ENCODE assay signal across 7 cellular contexts in the genomic region with DNA sequence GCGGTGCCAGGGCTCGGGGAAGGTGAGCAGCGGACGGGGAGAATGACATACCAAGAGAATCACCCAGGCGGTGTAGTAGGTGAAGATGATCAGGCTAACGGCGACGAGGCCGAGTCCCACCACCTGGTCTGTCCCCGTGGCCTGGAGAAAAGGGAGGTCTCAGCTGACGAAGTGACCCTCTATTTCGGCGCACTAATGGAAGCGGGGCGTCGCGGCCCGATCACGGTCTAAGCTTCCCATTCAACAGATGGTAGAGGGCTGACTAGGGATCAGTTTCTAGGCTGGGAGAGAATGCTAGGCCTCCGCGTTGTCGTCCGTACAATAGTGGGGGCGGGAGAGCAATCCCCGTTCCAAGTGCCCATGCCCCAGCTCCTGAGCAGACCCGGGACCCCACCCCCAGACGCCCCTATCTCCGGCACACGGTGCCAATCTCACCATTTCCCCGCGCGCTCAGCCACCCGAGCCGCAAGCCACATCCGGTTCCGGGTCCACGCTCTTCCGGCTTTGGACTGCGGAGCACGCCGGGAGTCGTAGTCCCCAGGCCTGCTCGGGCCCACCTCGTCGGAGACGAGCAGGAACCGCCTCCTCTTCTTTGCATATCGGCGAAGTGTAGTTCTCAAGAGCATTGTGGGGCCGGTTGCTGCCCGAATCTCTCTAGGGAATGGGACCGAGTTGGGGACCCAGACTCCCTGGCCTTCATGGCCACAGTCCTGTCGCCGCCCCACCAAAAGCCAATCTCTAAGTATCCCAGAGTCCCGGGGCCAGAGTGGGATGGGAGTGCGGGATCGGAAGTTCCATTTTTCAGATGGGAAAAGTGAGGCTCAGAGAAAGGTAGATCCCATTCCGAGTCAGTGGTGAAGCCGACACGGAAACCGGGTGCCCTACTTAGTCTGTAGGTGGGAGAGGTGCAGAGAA. TPM values are rescaled to one million over a fixed set of nuclear protein-coding genes. Genes with fewer than 3 reads are reported as not detected.
A peak's percentile ranks its signal among the peaks of the same experiment; 100 is the strongest.
DNase-seq lines count a peak whose midpoint lies in the region; ATAC-seq, FAIRE-seq and TF ChIP-seq lines count a peak whose summit lies in the region.

A gene with protein sequence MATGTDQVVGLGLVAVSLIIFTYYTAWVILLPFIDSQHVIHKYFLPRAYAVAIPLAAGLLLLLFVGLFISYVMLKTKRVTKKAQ (minus strand): TSS at position 472 of the 915 bp plus-strand sequence. CDS start 34 bp downstream, at position 438.

- peak within 1 kb of the TSS; percentile 85 to 96 (median 95) for H3K27ac Mint-ChIP-seq in brain

- H3K9me3 Mint-ChIP-seq in brain, result no peaks in the 10 kb centered on the region

- peaks cover 0 to 5% of the 10 kb centered on the region in 2 donors for H3K36me3 ChIP-seq in gastrocnemius medialis

- intact Hi-C loops in gastrocnemius medialis (cut with DNase I; ENCODE audit: low total_unique reads), result no loop called here

- DNase-seq in GM18507 (ENCODE audit: extremely low spot score, insufficient read length, low read depth) (peak; percentile 89), NCI-H2029 treated with DMSO at 0.1 percent for 48 hours (lab: John Stamatoyannopoulos, UW) (peak; percentile 68), UCSD-AML1 (lab: John Stamatoyannopoulos, UW; ENCODE audit: unreplicated experiment) (peak; percentile 88), gastrocnemius medialis (peak; percentile 63 to 71)

- TF ChIP-seq POLR2A in gastrocnemius medialis (IDR thresholded peaks at IDR 0.05), result peak; percentile 42 to 73

- H3K27ac ChIP-seq in gastrocnemius medialis, result peak within 1 kb of the TSS; percentile 75 to 86 (median 78)

- peaks cover 32 to 33% of the 10 kb centered on the region in 2 donors for H3K4me1 ChIP-seq in gastrocnemius medialis

- no peaks in the 10 kb centered on the region for H3K9me3 ChIP-seq in gastrocnemius medialis

- peak; percentile 95 for FAIRE-seq in GM18507 (lab: Jason Lieb, UNC)

- peaks cover 10% of the 10 kb centered on the region for H3K27me3 Mint-ChIP-seq in brain

- H3K4me3 ChIP-seq in iPS-11a (ENCODE audit: low read depth, low read length) (peak within 1 kb of the TSS; percentile 97), gastrocnemius medialis (peak within 1 kb of the TSS; percentile 60 to 97 (median 82))

- H3K4me3 Mint-ChIP-seq in brain, result peak within 1 kb of the TSS; percentile 92 to 100 (median 96)

- peaks cover 56% of the 10 kb centered on the region for H3K4me1 Mint-ChIP-seq in brain

- ATAC-seq in HG02938 (IDR thresholded peaks at IDR 0.05; ENCODE audit: unreplicated experiment), result peak; percentile 85
- ATAC-seq in gastrocnemius medialis, result peak; percentile 76

- TF ChIP-seq CTCF in brain (conservative IDR thresholded peaks at IDR 0.05), result no peak
- TF ChIP-seq CTCF in gastrocnemius medialis (IDR thresholded peaks at IDR 0.05 in 4 of 5, conservative IDR thresholded peaks at IDR 0.05 in 1 of 5), result no peak

- H3K27me3 ChIP-seq in gastrocnemius medialis, result peaks cover 0 to 2% (median 0%) of the 10 kb centered on the region in 3 donors

- peaks cover 12% of the 10 kb centered on the region for H3K36me3 Mint-ChIP-seq in brain

- in situ Hi-C loops in gastrocnemius medialis (cut with MboI; ENCODE audit: low sequenced_read_pairs in 4 of 4), result loop anchor here in 1 of 4 donors (10.0 kb wide), 1 partner anchor 97 kb away; no protein-coding TSS in a partner anchor

RNA-seq across cellular contexts. Expression of the gene that starts here (rescaled TPM):
- 144 TPM for polyA plus RNA-seq in brain (ENCODE audit: insufficient read depth, low read depth, low replicate concordance)
- 10 to 100 TPM in 1 of 4 donors, 1 to 10 TPM in 3; 4.7 to 10.4 (median 5.9) TPM for total RNA-seq in gastrocnemius medialis

Comparison
In these comparisons a context has a peak if more than half of its experiments do, and no peak if none do; other contexts are left out.
1. Peak in every context shown above with its lines: DNase-seq, ATAC-seq, H3K4me3 ChIP-seq and H3K27ac ChIP-seq.